19 cellular contexts compared by ENCODE assay signal in genomic region chr11:16880184-16880583, GRCh38.
"Had no signal": no experiment of that assay in that cellular context is flagged by ENCODE, and none has a peak within 500 bp of the region (broad histone marks: within the 10 kb centered on the region; RNA-seq: fewer than 3 reads in every experiment).

No MANE protein-coding gene starts in this region.

- H3K4me1 Mint-ChIP-seq: activated CD4-positive, alpha-beta T cell treated with anti-CD3 and anti-CD28 coated beads, Interleukin-2, amount 10 ng/mL, durations not matched to agents 7 days and 5 days; memory B cell; natural killer cell; T-cell had no signal

- H3K27ac ChIP-seq: brain microvascular endothelial cell, neutrophil, SK-N-MC, tibial artery had no signal

- H3K9me3 ChIP-seq: gastrocnemius medialis, neutrophil, tibial artery had no signal

- H3K4me3 ChIP-seq: gastrocnemius medialis, SK-N-MC, tibial artery had no signal

- H3K36me3 Mint-ChIP-seq: activated naive CD8-positive, alpha-beta T cell; memory B cell; natural killer cell; T-cell had no signal

- H3K9me3 Mint-ChIP-seq: activated CD4-positive, alpha-beta T cell treated with anti-CD3 and anti-CD28 coated beads, Interleukin-2, amount 10 ng/mL, durations not matched to agents 7 days and 5 days; effector memory CD8-positive, alpha-beta T cell; memory B cell; natural killer cell; T-cell had no signal

- H3K27me3 ChIP-seq: brain microvascular endothelial cell, gastrocnemius medialis, tibial artery had no signal

- ATAC-seq: effector memory CD8-positive, alpha-beta T cell; gastrocnemius medialis; left lobe of liver; natural killer cell; sciatic nerve; T-cell had no signal

- H3K36me3 ChIP-seq: brain microvascular endothelial cell, gastrocnemius medialis, neutrophil, tibial artery had no signal

- H3K27ac Mint-ChIP-seq: activated CD4-positive, alpha-beta T cell treated with anti-CD3 and anti-CD28 coated beads, Interleukin-2, amount 10 ng/mL, durations not matched to agents 7 days and 5 days; activated naive CD8-positive, alpha-beta T cell; effector memory CD8-positive, alpha-beta T cell; memory B cell; natural killer cell; T-cell had no signal

- DNase-seq: activated CD4-positive, alpha-beta T cell treated with anti-CD3 and anti-CD28 coated beads, Interleukin-2, amount 10 ng/mL, durations not matched to agents 7 days and 5 days; activated CD8-positive, alpha-beta memory T cell treated with anti-CD3 and anti-CD28 coated beads, Interleukin-2, amount 50 U/mL, for 48 hours; activated gamma-delta T cell treated with Interleukin-2 at 50 U/mL for 16 hours; brain microvascular endothelial cell; dermis blood vessel endothelial cell; effector memory CD8-positive, alpha-beta T cell; gastrocnemius medialis; islet precursor cell; natural killer cell; stimulated activated CD4-positive, alpha-beta T cell treated with anti-CD3 and anti-CD28 coated beads, Interleukin-1b, Interleukin-23, amount 100 ng/mL, for 48 hours; T-cell; T-helper 9 cell; tibial artery had no signal

- H3K27me3 Mint-ChIP-seq: activated CD4-positive, alpha-beta T cell treated with anti-CD3 and anti-CD28 coated beads, Interleukin-2, amount 10 ng/mL, durations not matched to agents 7 days and 5 days; memory B cell; T-cell had no signal

- H3K4me3 Mint-ChIP-seq: activated CD4-positive, alpha-beta T cell treated with anti-CD3 and anti-CD28 coated beads, Interleukin-2, amount 10 ng/mL, durations not matched to agents 7 days and 5 days; activated naive CD8-positive, alpha-beta T cell; effector memory CD8-positive, alpha-beta T cell; memory B cell; natural killer cell; T-cell had no signal
